Comparison of ENCODE assay signal across 13 cellular contexts in genomic region chr5:55427157-55427556, GRCh38.
DNase-seq lines count a peak whose midpoint lies in the region; ATAC-seq and TF ChIP-seq lines count a peak whose summit lies in the region.
"Had no signal": no experiment of that assay in that cellular context is flagged by ENCODE, and none has a peak within 500 bp of the region (broad histone marks: within the 10 kb centered on the region; RNA-seq: fewer than 3 reads in every experiment).

No MANE protein-coding gene starts in this region.

- CTCF ChIA-PET in SK-N-SH (lab: Yijun Ruan, JAX) = interaction anchor here (0.9 to 1.7 kb wide), 2 partner anchors 21 to 107 kb away, joined by 3 to 4 read pairs; partner anchors contain the start of gene PLPP1

- peaks cover 0 to 13% of the 10 kb centered on the region in 2 experiments; a peak in 2 of 4 replicates for H3K4me1 ChIP-seq in SK-N-SH (ENCODE audit: control insufficient read depth in 1 of 2, insufficient read depth in 2 of 2, low read depth in 1 of 2, low read length in 1 of 2)

- ATAC-seq in Right ventricle myocardium superior (ENCODE audit: poor library complexity) (peak; percentile 83), HG03378 (IDR thresholded peaks at IDR 0.05; ENCODE audit: unreplicated experiment) (no peak)

- no peaks in the 10 kb centered on the region for H3K9me3 ChIP-seq in SK-N-SH
- H3K9me3 ChIP-seq: upper lobe of left lung had no signal

- POLR2A ChIA-PET in SK-N-SH (lab: Yijun Ruan, JAX) = no interaction called here

- peaks cover 47 to 72% of the 10 kb centered on the region in 2 experiments for H3K36me3 ChIP-seq in SK-N-SH (replicated peaks in 1 of 2; ENCODE audit: control insufficient read depth in 1 of 2, insufficient read depth in 2 of 2, low read length in 1 of 2)

- H4K20me1 ChIP-seq in SK-N-SH (ENCODE audit: insufficient read depth) = no peaks in the 10 kb centered on the region

- TF ChIP-seq EP300 in SK-N-SH (IDR thresholded peaks at IDR 0.05; ENCODE audit: borderline replicate concordance in 1 of 2, low read depth in 1 of 2, low read length in 1 of 2) = 0 out of 4 replicates have a peak, but pooled peaks of 1 of the 2 experiments have one; percentile 12

- H3K4me2 ChIP-seq in SK-N-SH = no peak overlapping the region

- intact Hi-C loops in Right ventricle myocardium superior (cut with DNase I) = no loop called here

- H3K27ac ChIP-seq in SK-N-SH (ENCODE audit: low read depth in 2 of 2, low read length in 1 of 2) = peak overlapping the region; percentile 36 to 47; a peak in 2 of 4 replicates
- H3K27ac ChIP-seq: upper lobe of left lung had no signal

- H3F3A ChIP-seq in SK-N-SH (replicated peaks; ENCODE audit: insufficient read depth) = peaks cover 14% of the 10 kb centered on the region

- no peak for TF ChIP-seq CTCF in SK-N-SH (IDR thresholded peaks at IDR 0.05)

- DNase-seq in NCI-H2171 treated with DMSO at 0.1 percent for 48 hours (lab: John Stamatoyannopoulos, UW) (peak; percentile 59), NCI-H2171 (lab: John Stamatoyannopoulos, UW) (no peak), SK-N-SH (peak; percentile 22), Right ventricle myocardium superior (no peak), stromal cell of bone marrow (ENCODE audit: low read depth) (peak; percentile 20), GM19238 (ENCODE audit: insufficient read length, low spot score) (no peak)
- DNase-seq in NK-92 treated with Interleukin-12 subunit alpha and Interleukin-12 subunit beta, amount 100 ng/mL, for 24 hours (lab: John Stamatoyannopoulos, UW) = no peak
- DNase-seq: activated CD4-positive, alpha-beta T cell treated with anti-CD3 and anti-CD28 coated beads, Interleukin-2, amount 10 ng/mL, durations not matched to agents 7 days and 5 days; MV-4-11; naive B cell; stimulated activated CD4-positive, alpha-beta T cell treated with anti-CD3 and anti-CD28 coated beads, Interleukin-2, amount 100 ng/mL, for 48 hours; upper lobe of left lung had no signal

- peaks cover 8% of the 10 kb centered on the region; the same call in 1 of the 2 replicates for H3K79me2 ChIP-seq in SK-N-SH (ENCODE audit: insufficient read depth)

- H3K9me2 ChIP-seq in SK-N-SH = no peaks in the 10 kb centered on the region

- no peak for TF ChIP-seq RAD21 in SK-N-SH (IDR thresholded peaks at IDR 0.05; ENCODE audit: low read length)

- H2AFZ ChIP-seq in SK-N-SH (ENCODE audit: low read depth) = no peak overlapping the region

- H3K4me3 ChIP-seq in SK-N-SH (ENCODE audit: low read depth in 2 of 2, low read length in 1 of 2) = no peak overlapping the region
- H3K4me3 ChIP-seq: upper lobe of left lung had no signal

- no peaks in the 10 kb centered on the region for H3K27me3 ChIP-seq in SK-N-SH (ENCODE audit: insufficient read depth)
- H3K27me3 ChIP-seq: upper lobe of left lung had no signal

- no peak overlapping the region for H3K9ac ChIP-seq in SK-N-SH

- 68% methylated on average over 1 of the region's 1 CpG for WGBS in SK-N-SH (ENCODE audit: low lambda C conversion rate)

TF ChIP-seq in SK-N-SH, 30 proteins besides CTCF, POLR2A, EP300 and RAD21:
- TF ChIP-seq NFIC (IDR thresholded peaks at IDR 0.05; ENCODE audit: borderline replicate concordance) (peak; percentile 65), TCF12 (IDR thresholded peaks at IDR 0.05) (peak; percentile 60), YY1 (IDR thresholded peaks at IDR 0.05; ENCODE audit: low read depth) (no peak), JUND (IDR thresholded peaks at IDR 0.05) (peak; percentile 41; the same call in 1 of the 2 replicates), ELF1 (IDR thresholded peaks at IDR 0.05) (no peak), FOSL2 (IDR thresholded peaks at IDR 0.05; ENCODE audit: borderline replicate concordance, low read depth) (peak; percentile 43; the same call in 1 of the 2 replicates)

Comparison
In these comparisons a context has a peak if more than half of its experiments do, and no peak if none do; other contexts are left out.
1. DNase-seq: peak in NCI-H2171 treated with DMSO at 0.1 percent for 48 hours (single experiment), SK-N-SH (single experiment) and stromal cell of bone marrow (single experiment); none in NCI-H2171 (single experiment), Right ventricle myocardium superior (single experiment), GM19238 (single experiment) and NK-92 treated with Interleukin-12 subunit alpha and Interleukin-12 subunit beta, amount 100 ng/mL, for 24 hours (single experiment).